30 cellular contexts compared by ENCODE assay signal in the genomic region with DNA sequence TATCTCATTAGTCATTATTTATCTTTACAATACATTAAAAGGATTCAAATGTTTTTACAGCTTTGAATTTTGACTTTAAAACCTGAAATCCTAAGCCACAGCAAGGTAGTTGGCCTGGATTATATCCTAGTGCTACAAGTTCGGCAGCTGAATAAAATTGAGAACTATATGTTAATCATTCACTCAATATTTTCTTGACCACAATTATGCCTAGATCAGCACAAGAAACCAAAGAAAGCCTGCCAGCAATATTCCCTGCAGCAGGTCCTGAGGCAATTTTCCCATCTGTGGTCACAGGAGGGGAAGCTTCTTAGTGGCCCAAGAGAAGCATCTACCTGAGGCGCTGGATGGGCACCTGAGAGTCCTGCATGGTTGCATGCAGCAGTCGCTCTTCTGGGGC.
DNase-seq lines count a peak whose midpoint lies in the region; ATAC-seq and TF ChIP-seq lines count a peak whose summit lies in the region.
"Had no signal": no experiment of that assay in that cellular context is flagged by ENCODE, and none has a peak within 500 bp of the region (broad histone marks: within the 10 kb centered on the region; RNA-seq: fewer than 3 reads in every experiment).

No MANE protein-coding gene starts in this region.

- no peak for TF ChIP-seq CTCF in VCaP (conservative IDR thresholded peaks at IDR 0.05)

- in situ Hi-C loops in Caki2 (cut with HindIII; ENCODE audit: low pct_unique_long_range_greater_than_20kb, low sequenced_read_pairs): no loop called here

- peak overlapping the region; percentile 14; the same call in 1 of the 2 replicates for H3K27ac ChIP-seq in VCaP
- H3K27ac ChIP-seq: esophagus muscularis mucosa, gastroesophageal sphincter, hepatocyte, parathyroid adenoma, thyroid gland, WERI-Rb-1 had no signal

- DNase-seq in Caki2 (ENCODE audit: low read depth): peak; percentile 55
- peak; percentile 41 for DNase-seq in fibroblast of gingiva (ENCODE audit: low read depth)
- DNase-seq in left lobe of liver (ENCODE audit: low spot score): no peak
- no peak for DNase-seq in DMS 273 (lab: John Stamatoyannopoulos, UW; ENCODE audit: unreplicated experiment)
- DNase-seq in HCEC 1CT: no peak
- DNase-seq: activated CD4-positive, alpha-beta T cell treated with anti-CD3 and anti-CD28 coated beads for 48 hours; activated CD8-positive, alpha-beta memory T cell treated with anti-CD3 and anti-CD28 coated beads for 24 hours; activated T-cell treated with anti-CD3 and anti-CD28 coated beads for 4 hours; amygdala; CD4-positive, alpha-beta memory T cell; DMS 273 treated with DMSO at 0.1 percent for 48 hours; Karpas-422; mesenchymal stem cell; NCI-H1436; NCI-H2081 treated with DMSO at 0.1 percent for 48 hours; NCI-H446; NCI-H748 treated with DMSO at 0.1 percent for 48 hours; stimulated activated CD4-positive, alpha-beta T cell treated with anti-CD3 and anti-CD28 coated beads, Interleukin-12 subunit alpha, Interleukin-12 subunit beta, amount 100 ng/mL, for 4 hours; stimulated activated CD4-positive, alpha-beta T cell treated with anti-CD3 and anti-CD28 coated beads, Interleukin-2, amount 100 ng/mL, for 48 hours; T1000; thyroid gland; WERI-Rb-1 had no signal

- ATAC-seq in left lobe of liver (peak; percentile 66), GM18502 (IDR thresholded peaks at IDR 0.05; ENCODE audit: poor library complexity, unreplicated experiment) (no peak), esophagus mucosa (no peak)
- ATAC-seq: gastroesophageal sphincter, HCT116 had no signal

Comparison
In these comparisons a context has a peak if more than half of its experiments do, and no peak if none do; other contexts are left out.
1. DNase-seq: peak in Caki2 (single experiment) and fibroblast of gingiva (single experiment); none in left lobe of liver (single experiment), DMS 273 (single experiment) and HCEC 1CT (single experiment).